28 cellular contexts compared by ENCODE assay signal in genomic region chr12:43621262-43621661, GRCh38.
"Had no signal": no experiment of that assay in that cellular context is flagged by ENCODE, and none has a peak within 500 bp of the region (broad histone marks: within the 10 kb centered on the region; RNA-seq: fewer than 3 reads in every experiment).

No MANE protein-coding gene starts in this region.

- H3K4me1 ChIP-seq: Peyer's patch, SJCRH30 had no signal

- H3K4me3 Mint-ChIP-seq: activated CD4-positive, alpha-beta memory T cell treated with anti-CD3 and anti-CD28 coated beads, Interleukin-2, amount 10 ng/mL, durations not matched to agents 7 days and 5 days; activated CD4-positive, alpha-beta T cell treated with anti-CD3 and anti-CD28 coated beads for 36 hours; activated naive CD4-positive, alpha-beta T cell treated with anti-CD3 and anti-CD28 coated beads for 36 hours; activated naive CD8-positive, alpha-beta T cell; activated T-helper 17 cell treated with anti-CD3 and anti-CD28 coated beads, Interleukin-2, amount 50 U/mL, for 72 hours had no signal

- H3K27ac ChIP-seq: brain microvascular endothelial cell, cardiac muscle cell, Peyer's patch, RWPE1, SJCRH30, VCaP had no signal

- ATAC-seq: activated CD4-positive, alpha-beta T cell treated with anti-CD3 and anti-CD28 coated beads for 36 hours; activated T-helper 17 cell treated with anti-CD3 and anti-CD28 coated beads, Interleukin-2, amount 50 U/mL, for 72 hours had no signal

- H3K9me3 Mint-ChIP-seq: activated CD4-positive, alpha-beta memory T cell treated with anti-CD3 and anti-CD28 coated beads, Interleukin-2, amount 10 ng/mL, durations not matched to agents 7 days and 5 days; activated T-helper 17 cell treated with anti-CD3 and anti-CD28 coated beads, Interleukin-2, amount 50 U/mL, for 72 hours had no signal

- H3K27me3 ChIP-seq: brain microvascular endothelial cell, cardiac muscle cell, Peyer's patch, SJCRH30 had no signal

- H3K4me2 ChIP-seq: SK-N-SH had no signal

- H3K27me3 Mint-ChIP-seq: activated CD4-positive, alpha-beta memory T cell treated with anti-CD3 and anti-CD28 coated beads, Interleukin-2, amount 10 ng/mL, durations not matched to agents 7 days and 5 days; activated T-helper 17 cell treated with anti-CD3 and anti-CD28 coated beads, Interleukin-2, amount 50 U/mL, for 72 hours had no signal

- H3K4me1 Mint-ChIP-seq: activated CD4-positive, alpha-beta memory T cell treated with anti-CD3 and anti-CD28 coated beads, Interleukin-2, amount 10 ng/mL, durations not matched to agents 7 days and 5 days; activated CD4-positive, alpha-beta T cell treated with anti-CD3 and anti-CD28 coated beads for 36 hours; activated T-helper 17 cell treated with anti-CD3 and anti-CD28 coated beads, Interleukin-2, amount 50 U/mL, for 72 hours had no signal

- H3K9ac ChIP-seq: SK-N-SH had no signal

- H3K36me3 ChIP-seq: brain microvascular endothelial cell, cardiac muscle cell, Peyer's patch, SJCRH30 had no signal

- DNase-seq: activated CD4-positive, alpha-beta memory T cell treated with anti-CD3 and anti-CD28 coated beads, Interleukin-2, amount 10 ng/mL, durations not matched to agents 7 days and 5 days; activated CD4-positive, alpha-beta T cell treated with anti-CD3 and anti-CD28 coated beads for 36 hours; activated CD4-positive, alpha-beta T cell treated with anti-CD3 and anti-CD28 coated beads, Interleukin-2, amount 50 U/mL, for 1 hour; activated gamma-delta T cell; activated naive CD4-positive, alpha-beta T cell treated with anti-CD3 and anti-CD28 coated beads for 36 hours; activated T-cell treated with anti-CD3 and anti-CD28 coated beads for 4 hours; activated T-cell treated with anti-CD3 and anti-CD28 coated beads, Interleukin-2, amount 50 U/mL, for 48 hours; brain microvascular endothelial cell; Karpas-422; MM.1S; NCI-H1105; NCI-H1436; NCI-H1694 treated with DMSO at 0.1 percent for 48 hours; NCI-H2029 treated with DMSO at 0.1 percent for 48 hours; NCI-H345; NCI-H510A; NCI-H69; NK-92 treated with Interleukin-12 subunit alpha and Interleukin-12 subunit beta, amount 100 ng/mL, for 24 hours; Peyer's patch; Right ventricle myocardium superior; SJCRH30; SK-N-SH; T-helper 1 cell had no signal

- H3K9me3 ChIP-seq: Peyer's patch, SJCRH30, SK-N-SH had no signal

- H3K4me3 ChIP-seq: cardiac muscle cell, Peyer's patch, SJCRH30 had no signal

- H3K36me3 Mint-ChIP-seq: activated naive CD8-positive, alpha-beta T cell had no signal

- H3K27ac Mint-ChIP-seq: activated CD4-positive, alpha-beta memory T cell treated with anti-CD3 and anti-CD28 coated beads, Interleukin-2, amount 10 ng/mL, durations not matched to agents 7 days and 5 days; activated CD4-positive, alpha-beta T cell treated with anti-CD3 and anti-CD28 coated beads for 36 hours; activated naive CD4-positive, alpha-beta T cell treated with anti-CD3 and anti-CD28 coated beads for 36 hours; activated naive CD8-positive, alpha-beta T cell; activated T-helper 17 cell treated with anti-CD3 and anti-CD28 coated beads, Interleukin-2, amount 50 U/mL, for 72 hours had no signal
